Comparison of ENCODE assay signal across 26 cellular contexts in the genomic region with DNA sequence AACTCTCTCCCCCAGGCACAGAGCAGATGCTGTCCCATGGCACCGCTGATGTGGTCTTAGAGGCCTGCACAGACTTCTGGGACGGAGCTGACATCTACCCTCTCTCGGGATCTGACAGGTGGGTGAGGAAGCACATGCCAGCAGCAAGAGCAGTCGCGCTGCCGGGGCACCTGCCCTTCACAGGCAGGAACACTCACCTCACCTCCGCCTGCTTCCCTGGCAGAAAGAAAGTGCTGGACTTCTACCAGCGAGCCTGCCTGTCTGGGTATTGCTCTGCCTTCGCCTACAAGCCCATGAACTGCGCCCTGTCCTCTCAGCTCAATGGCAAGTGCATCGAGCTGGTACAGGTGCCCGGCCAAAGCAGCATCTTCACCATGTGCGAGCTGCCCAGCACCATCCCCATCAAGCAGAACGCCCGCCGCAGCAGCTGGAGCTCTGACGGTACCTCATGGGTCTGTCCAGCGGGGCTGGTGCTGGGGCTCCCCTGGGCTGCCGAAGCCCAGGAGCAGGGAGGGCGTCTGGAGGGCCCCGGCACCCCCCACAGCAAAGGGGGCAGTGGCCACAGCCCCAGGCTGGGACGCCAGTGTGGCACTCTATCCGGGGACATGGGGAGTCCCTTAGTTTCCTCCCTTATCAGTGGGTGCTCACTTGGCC.
"Had no signal": no experiment of that assay in that cellular context is flagged by ENCODE, and none has a peak within 500 bp of the region (broad histone marks: within the 10 kb centered on the region; RNA-seq: fewer than 3 reads in every experiment).

No MANE protein-coding gene starts in this region.

- ATAC-seq: heart right ventricle; natural killer cell; right cardiac atrium; stimulated activated memory B cell treated with anti-CD40 and anti-IgM and Interleukin-4, amounts not matched to agents 10 μg/mL and 1 μg/mL and 100 μg/mL, for 72 hours; stimulated activated naive CD8-positive, alpha-beta T cell treated with anti-CD3 and anti-CD28 coated beads, Interleukin-15, amount 100 ng/mL, for 72 hours; upper lobe of right lung had no signal

- H2AFZ ChIP-seq: hepatocyte, neural progenitor cell had no signal

- H3K4me2 ChIP-seq: hepatocyte, neural progenitor cell had no signal

- H3K4me1 ChIP-seq: neural progenitor cell, prostate gland had no signal

- H3K9me3 Mint-ChIP-seq: mesothelial cell of epicardium; naive B cell; natural killer cell; nephron progenitor cell; neural progenitor cell; stimulated activated memory B cell treated with anti-CD40 and anti-IgM and Interleukin-4, amounts not matched to agents 10 μg/mL and 1 μg/mL and 100 μg/mL, for 72 hours; stimulated activated naive CD8-positive, alpha-beta T cell treated with anti-CD3 and anti-CD28 coated beads, Interleukin-15, amount 100 ng/mL, for 72 hours had no signal

- H3K27ac Mint-ChIP-seq: mesothelial cell of epicardium; natural killer cell; nephron progenitor cell; neural progenitor cell; stimulated activated memory B cell treated with anti-CD40 and anti-IgM and Interleukin-4, amounts not matched to agents 10 μg/mL and 1 μg/mL and 100 μg/mL, for 72 hours; stimulated activated naive CD8-positive, alpha-beta T cell treated with anti-CD3 and anti-CD28 coated beads, Interleukin-15, amount 100 ng/mL, for 72 hours had no signal

- H3K4me3 Mint-ChIP-seq: mesothelial cell of epicardium; naive B cell; natural killer cell; nephron progenitor cell; stimulated activated memory B cell treated with anti-CD40 and anti-IgM and Interleukin-4, amounts not matched to agents 10 μg/mL and 1 μg/mL and 100 μg/mL, for 72 hours; stimulated activated naive CD8-positive, alpha-beta T cell treated with anti-CD3 and anti-CD28 coated beads, Interleukin-15, amount 100 ng/mL, for 72 hours had no signal

- H3K4me3 ChIP-seq: heart right ventricle, hepatocyte, left ventricle myocardium inferior, lung, neural progenitor cell, ovary, prostate gland, sigmoid colon, transverse colon, upper lobe of right lung had no signal

- H3K27me3 ChIP-seq: heart right ventricle, hepatocyte, neural progenitor cell, ovary, sigmoid colon, transverse colon, upper lobe of right lung had no signal

- H3K27me3 Mint-ChIP-seq: naive B cell; stimulated activated memory B cell treated with anti-CD40 and anti-IgM and Interleukin-4, amounts not matched to agents 10 μg/mL and 1 μg/mL and 100 μg/mL, for 72 hours; stimulated activated naive CD8-positive, alpha-beta T cell treated with anti-CD3 and anti-CD28 coated beads, Interleukin-15, amount 100 ng/mL, for 72 hours had no signal

- H3K9ac ChIP-seq: neural progenitor cell had no signal

- H3K36me3 Mint-ChIP-seq: natural killer cell had no signal

- H3K9me3 ChIP-seq: heart right ventricle, left ventricle myocardium inferior, ovary, prostate gland, sigmoid colon, transverse colon, upper lobe of right lung had no signal

- DNase-seq: islet precursor cell; left ventricle myocardium inferior; mesendoderm; naive B cell; natural killer cell; nephron progenitor cell; ovary; retina; sigmoid colon; small intestine; stimulated activated CD4-positive, alpha-beta T cell treated with anti-CD3 and anti-CD28 coated beads, Interleukin-1b, Interleukin-23, amount 100 ng/mL, for 48 hours; stimulated activated CD4-positive, alpha-beta T cell treated with anti-CD3 and anti-CD28 coated beads, Interleukin-2, amount 100 ng/mL, for 48 hours; stimulated activated CD4-positive, alpha-beta T cell treated with anti-CD3 and anti-CD28 coated beads, Interleukin-4, amount 100 ng/mL, for 4 hours; stimulated activated CD8-positive, alpha-beta memory T cell treated with anti-CD3 and anti-CD28 coated beads, Interleukin-4, amount 100 ng/mL, for 48 hours; stimulated activated naive CD4-positive, alpha-beta T cell treated with Interleukin-2 at 50 U/mL for 16 hours; stimulated activated naive CD8-positive, alpha-beta T cell treated with anti-CD3 and anti-CD28 coated beads, Interleukin-15, amount 100 ng/mL, for 72 hours; transverse colon; upper lobe of right lung had no signal

- H3K27ac ChIP-seq: heart right ventricle, hepatocyte, left ventricle myocardium inferior, neural progenitor cell, ovary, prostate gland, sigmoid colon, transverse colon, upper lobe of right lung had no signal

- H3K4me1 Mint-ChIP-seq: mesothelial cell of epicardium; natural killer cell; neural progenitor cell; stimulated activated memory B cell treated with anti-CD40 and anti-IgM and Interleukin-4, amounts not matched to agents 10 μg/mL and 1 μg/mL and 100 μg/mL, for 72 hours had no signal

- H3K36me3 ChIP-seq: neural progenitor cell, ovary had no signal
